ENCODE assay signal across 24 cellular contexts in genomic region chr22:21030032-21030431, GRCh38. TPM values are rescaled to one million over a fixed set of nuclear protein-coding genes. Genes with fewer than 3 reads are reported as not detected.
"Had no signal": no experiment of that assay in that cellular context is flagged by ENCODE, and none has a peak within 500 bp of the region (broad histone marks: within the 10 kb centered on the region; RNA-seq: fewer than 3 reads in every experiment).

No MANE protein-coding gene starts in this region.

- ATAC-seq: activated naive CD4-positive, alpha-beta T cell treated with anti-CD3 and anti-CD28 coated beads, Interleukin-2, amount 50 U/mL, for 72 hours; activated T-cell treated with anti-CD3 and anti-CD28 coated beads, Interleukin-2, amount 50 U/mL, for 4 hours had no signal

- H3K9ac ChIP-seq: KMS-11 had no signal

- H3K4me3 ChIP-seq: Peyer's patch had no signal

- H3K27ac ChIP-seq: brain microvascular endothelial cell, KMS-11, Peyer's patch had no signal

- H3K27ac Mint-ChIP-seq: activated B cell treated with CpG ODN at 0.5 μM for 24 hours; activated CD4-positive, alpha-beta T cell treated with anti-CD3 and anti-CD28 coated beads, Interleukin-2, amount 10 ng/mL, durations not matched to agents 24 days and 14 days; activated naive CD4-positive, alpha-beta T cell treated with anti-CD3 and anti-CD28 coated beads, Interleukin-2, amount 50 U/mL, for 72 hours; T-helper 1 cell treated with Interleukin-12 subunit alpha and Interleukin-12 subunit beta and Interleukin-4 antibody, amounts not matched to agents 30 μg/mL and 1 μg/mL, for 36 hours had no signal

- H3K4me2 ChIP-seq: KMS-11 had no signal

- H3K36me3 ChIP-seq: brain microvascular endothelial cell, Peyer's patch had no signal

- DNase-seq: activated B cell treated with CpG ODN at 0.5 μM for 24 hours; activated CD4-positive, alpha-beta T cell treated with anti-CD3 and anti-CD28 coated beads for 1 hour; activated CD4-positive, alpha-beta T cell treated with anti-CD3 and anti-CD28 coated beads, Interleukin-2, amount 10 ng/mL, durations not matched to agents 24 days and 14 days; activated CD4-positive, alpha-beta T cell treated with anti-CD3 and anti-CD28 coated beads, Interleukin-2, amount 50 U/mL, for 48 hours; activated CD8-positive, alpha-beta memory T cell treated with anti-CD3 and anti-CD28 coated beads for 24 hours; activated effector memory CD4-positive, alpha-beta T cell treated with anti-CD3 and anti-CD28 coated beads, Interleukin-2, amount 50 U/mL, for 16 hours; activated naive CD4-positive, alpha-beta T cell treated with Interleukin-2 at 50 U/mL for 16 hours; activated T-cell treated with anti-CD3 and anti-CD28 coated beads, Interleukin-2, amount 50 U/mL, for 4 hours; brain microvascular endothelial cell; cerebellar nuclear complex; MM.1S; NCI-H1105; NCI-H1436; NCI-H1694 treated with DMSO at 0.1 percent for 48 hours; NCI-H2081; NCI-H446; Peyer's patch; SHP77; T-helper 9 cell had no signal

- H3K4me3 Mint-ChIP-seq: activated B cell treated with CpG ODN at 0.5 μM for 24 hours; activated CD4-positive, alpha-beta T cell treated with anti-CD3 and anti-CD28 coated beads, Interleukin-2, amount 10 ng/mL, durations not matched to agents 24 days and 14 days; activated T-cell treated with anti-CD3 and anti-CD28 coated beads, Interleukin-2, amount 50 U/mL, for 4 hours; T-helper 1 cell treated with Interleukin-12 subunit alpha and Interleukin-12 subunit beta and Interleukin-4 antibody, amounts not matched to agents 30 μg/mL and 1 μg/mL, for 36 hours had no signal

- H3K9me3 Mint-ChIP-seq: activated B cell treated with CpG ODN at 0.5 μM for 24 hours; activated CD4-positive, alpha-beta T cell treated with anti-CD3 and anti-CD28 coated beads, Interleukin-2, amount 10 ng/mL, durations not matched to agents 24 days and 14 days; activated naive CD4-positive, alpha-beta T cell treated with anti-CD3 and anti-CD28 coated beads, Interleukin-2, amount 50 U/mL, for 72 hours; activated T-cell treated with anti-CD3 and anti-CD28 coated beads, Interleukin-2, amount 50 U/mL, for 4 hours; T-helper 1 cell treated with Interleukin-12 subunit alpha and Interleukin-12 subunit beta and Interleukin-4 antibody, amounts not matched to agents 30 μg/mL and 1 μg/mL, for 36 hours had no signal

- H3K9me3 ChIP-seq: Peyer's patch had no signal

RNA-seq across cellular contexts. Expression of gene SLC7A4, which starts 2.3 kb away (rescaled TPM):
- total RNA-seq: activated B cell treated with CpG ODN at 0.5 μM for 24 hours; activated CD4-positive, alpha-beta T cell treated with anti-CD3 and anti-CD28 coated beads, Interleukin-2, amount 10 ng/mL, durations not matched to agents 24 days and 14 days; activated naive CD4-positive, alpha-beta T cell treated with anti-CD3 and anti-CD28 coated beads, Interleukin-2, amount 50 U/mL, for 72 hours; cardiac septum had no signal

RNA-seq across cellular contexts. Expression of gene P2RX6, which starts 15.1 kb away (rescaled TPM):
- total RNA-seq: activated CD4-positive, alpha-beta T cell treated with anti-CD3 and anti-CD28 coated beads, Interleukin-2, amount 10 ng/mL, durations not matched to agents 24 days and 14 days had no signal

RNA-seq across cellular contexts. Expression of gene LRRC74B, which starts 15.7 kb away (rescaled TPM):
- total RNA-seq: activated B cell treated with CpG ODN at 0.5 μM for 24 hours; activated CD4-positive, alpha-beta T cell treated with anti-CD3 and anti-CD28 coated beads, Interleukin-2, amount 10 ng/mL, durations not matched to agents 24 days and 14 days; activated naive CD4-positive, alpha-beta T cell treated with anti-CD3 and anti-CD28 coated beads, Interleukin-2, amount 50 U/mL, for 72 hours; activated T-cell treated with anti-CD3 and anti-CD28 coated beads, Interleukin-2, amount 50 U/mL, for 4 hours; cardiac septum; Peyer's patch had no signal
- polyA plus RNA-seq: adipose tissue had no signal
